ENCODE assay signal across 1 cellular context in genomic region chr15:66786222-66786621, GRCh38.
TF ChIP-seq lines count a peak whose summit lies in the region.

No MANE protein-coding gene starts in this region.

TF ChIP-seq in IMR-90, 13 proteins besides CTCF, POLR2A, EP300 and RAD21:
- TF ChIP-seq ELK1 (IDR thresholded peaks at IDR 0.05; ENCODE audit: borderline replicate concordance, low read depth, low read length) (no peak), MXI1 (IDR thresholded peaks at IDR 0.05; ENCODE audit: borderline replicate concordance, low read depth, low read length) (no peak), NFE2L2 (IDR thresholded peaks at IDR 0.05; ENCODE audit: low read depth, low read length) (no peak), SMC3 (IDR thresholded peaks at IDR 0.05; ENCODE audit: low read depth, low read length) (no peak), MAZ (IDR thresholded peaks at IDR 0.05; ENCODE audit: borderline replicate concordance, low read depth, low read length) (no peak), CEBPB (IDR thresholded peaks at IDR 0.05; ENCODE audit: low read depth, low read length) (no peak), CHD1 (IDR thresholded peaks at IDR 0.05; ENCODE audit: low read depth, low read length) (no peak), USF2 (IDR thresholded peaks at IDR 0.05; ENCODE audit: low read depth, low read length) (no peak), RCOR1 (IDR thresholded peaks at IDR 0.05; ENCODE audit: insufficient replicate concordance, low read length) (no peak), FOS (IDR thresholded peaks at IDR 0.05; ENCODE audit: low read depth, low read length) (no peak), MAFK (IDR thresholded peaks at IDR 0.05; ENCODE audit: low read depth, low read length) (no peak), RFX5 (IDR thresholded peaks at IDR 0.05; ENCODE audit: low read depth, low read length) (no peak), BHLHE40 (IDR thresholded peaks at IDR 0.05; ENCODE audit: low read depth, low read length) (no peak)
